In the genomic region with DNA sequence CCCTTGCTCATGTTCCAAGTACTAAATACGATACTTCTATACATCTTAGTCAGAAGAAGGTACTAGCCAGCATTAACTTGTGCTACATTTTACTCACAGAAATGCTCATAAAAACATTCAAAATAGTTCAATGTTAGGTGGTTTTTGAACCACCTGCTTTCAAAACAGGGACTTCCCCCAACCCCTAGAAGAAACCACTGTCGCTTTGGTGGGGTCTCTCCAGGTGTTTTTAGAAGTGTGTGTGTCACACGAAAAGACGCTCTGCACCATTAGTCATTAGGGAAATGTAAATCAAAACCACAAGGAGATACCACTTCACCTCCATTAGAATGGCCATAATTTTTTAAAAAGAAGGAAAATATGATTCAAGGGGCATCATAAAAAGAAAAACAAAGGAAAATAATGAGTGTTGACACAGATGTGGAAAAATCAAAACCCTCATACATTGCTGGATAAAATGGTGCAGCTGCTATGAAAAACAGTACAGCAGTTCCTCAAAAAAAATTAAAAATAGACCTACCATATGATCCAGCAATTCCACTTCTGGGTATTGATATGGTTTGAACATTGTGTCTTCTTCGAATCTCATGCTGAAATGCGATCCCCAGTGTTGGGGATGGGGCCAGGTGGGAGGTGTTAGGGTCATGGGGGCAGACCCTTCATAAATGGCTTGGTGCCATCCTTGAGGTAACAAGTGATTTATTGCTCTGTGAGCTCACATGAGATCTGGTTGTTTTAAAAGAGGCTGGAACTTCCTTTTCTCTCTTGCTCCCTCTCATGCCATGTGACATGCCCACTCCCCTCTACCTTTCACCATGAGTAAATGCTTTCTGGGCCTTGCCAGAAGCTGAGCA, we compare ENCODE assay signal across 10 cellular contexts.
DNase-seq lines count a peak whose midpoint lies in the region; ATAC-seq and TF ChIP-seq lines count a peak whose summit lies in the region.
"Had no signal": no experiment of that assay in that cellular context is flagged by ENCODE, and none has a peak within 500 bp of the region (broad histone marks: within the 10 kb centered on the region; RNA-seq: fewer than 3 reads in every experiment).

No MANE protein-coding gene starts in this region.

- peak; percentile 60 for DNase-seq in NOMO-1 treated with DMSO at 0.1 percent for 48 hours (lab: John Stamatoyannopoulos, UW; ENCODE audit: unreplicated experiment)
- DNase-seq in activated naive CD8-positive, alpha-beta T cell treated with anti-CD3 and anti-CD28 coated beads, Interleukin-2, amount 50 U/mL, for 16 hours (ENCODE audit: low read depth, low spot score), result peak; percentile 42
- peak; percentile 36 for DNase-seq in stimulated activated CD8-positive, alpha-beta memory T cell treated with anti-CD3 and anti-CD28 coated beads, Interleukin-4, amount 100 ng/mL, for 24 hours (ENCODE audit: low read depth)
- no peak for DNase-seq in RKO (ENCODE audit: low spot score)
- no peak for DNase-seq in coronary artery (ENCODE audit: low spot score)
- no peak for DNase-seq in NK-92 treated with Interleukin-12 subunit alpha and Interleukin-12 subunit beta, amount 100 ng/mL, for 24 hours (lab: John Stamatoyannopoulos, UW)

- ATAC-seq in GM19043 (IDR thresholded peaks at IDR 0.05; ENCODE audit: low read depth, unreplicated experiment) (peak; percentile 67), HG02981 (IDR thresholded peaks at IDR 0.05; ENCODE audit: unreplicated experiment) (peak; percentile 50)

- H3K27ac ChIP-seq in coronary artery, result no peak overlapping the region
- H3K27ac ChIP-seq: neutrophil, SK-N-MC had no signal

- no peak for TF ChIP-seq CTCF in coronary artery (IDR thresholded peaks at IDR 0.05)

- no peak overlapping the region for H3K4me3 ChIP-seq in coronary artery
- H3K4me3 ChIP-seq: SK-N-MC had no signal

Comparison
In these comparisons a context has a peak if more than half of its experiments do, and no peak if none do; other contexts are left out.
1. DNase-seq: peak in NOMO-1 treated with DMSO at 0.1 percent for 48 hours (single experiment), activated naive CD8-positive, alpha-beta T cell treated with anti-CD3 and anti-CD28 coated beads, Interleukin-2, amount 50 U/mL, for 16 hours (single experiment) and stimulated activated CD8-positive, alpha-beta memory T cell treated with anti-CD3 and anti-CD28 coated beads, Interleukin-4, amount 100 ng/mL, for 24 hours (single experiment); none in RKO (single experiment), coronary artery (single experiment) and NK-92 treated with Interleukin-12 subunit alpha and Interleukin-12 subunit beta, amount 100 ng/mL, for 24 hours (single experiment).